8 cellular contexts compared by ENCODE assay signal in the genomic region with DNA sequence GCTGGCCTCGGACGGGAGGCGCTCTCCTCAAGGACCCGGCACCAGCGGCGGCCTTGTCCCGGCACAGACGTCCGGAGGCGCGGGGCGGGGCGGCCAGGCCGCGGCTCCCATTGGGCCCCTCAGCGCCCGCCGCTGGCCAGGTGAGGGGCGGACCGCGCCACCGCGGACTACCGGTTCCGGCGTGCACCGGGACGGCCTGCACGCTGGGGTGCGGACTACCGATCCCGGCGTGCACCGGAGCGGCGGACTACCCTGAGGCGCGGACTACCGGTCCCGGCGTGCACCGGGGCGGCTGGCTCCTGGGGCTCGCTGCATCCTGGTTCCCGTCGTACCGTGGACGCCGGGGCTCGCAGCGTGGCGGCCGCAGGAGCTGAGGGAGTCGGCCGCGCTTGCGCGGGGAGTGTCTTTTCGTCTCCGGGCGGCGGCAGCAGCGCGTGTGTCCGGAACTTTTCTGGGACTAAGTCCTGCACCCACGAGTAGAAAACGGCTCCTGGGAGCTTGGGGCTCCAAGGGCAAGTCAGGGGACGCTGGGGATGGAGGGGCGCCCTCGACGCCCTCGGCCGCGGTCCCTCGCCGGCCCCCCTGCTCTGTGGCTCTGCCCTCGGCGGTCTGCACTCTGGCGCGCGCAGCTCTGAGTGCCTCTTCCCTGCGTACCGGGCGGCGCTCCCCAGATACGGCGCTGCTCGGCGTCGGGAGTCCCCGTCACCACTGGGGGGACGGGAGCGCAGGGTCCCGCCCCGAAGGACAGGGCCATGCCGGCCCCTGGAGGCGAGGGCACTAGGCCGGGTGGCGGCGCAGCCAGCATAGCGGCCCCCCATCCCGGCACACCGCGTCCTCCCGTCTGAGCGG. TPM values are rescaled to one million over a fixed set of nuclear protein-coding genes. Genes with fewer than 3 reads are reported as not detected.
A peak's percentile ranks its signal among the peaks of the same experiment; 100 is the strongest.
DNase-seq lines count a peak whose midpoint lies in the region; ATAC-seq and TF ChIP-seq lines count a peak whose summit lies in the region.

A gene (minus strand): TSS at position 86 of the 849 bp plus-strand sequence. CDS start 206 bp downstream, outside the sequence.

- H3K4me1 ChIP-seq in cardiac muscle cell (ENCODE audit: low read depth) = peaks cover 5% of the 10 kb centered on the region

- peak within 1 kb of the TSS; percentile 65 for H3K27ac Mint-ChIP-seq in activated naive CD8-positive, alpha-beta T cell treated with anti-CD3 and anti-CD28 coated beads, Interleukin-2, amount 50 U/mL, for 24 hours
- H3K27ac Mint-ChIP-seq in type B pancreatic cell = peak within 1 kb of the TSS; percentile 61

- no peaks in the 10 kb centered on the region for H3K36me3 ChIP-seq in cardiac muscle cell

- peak; percentile 90 for ATAC-seq in HG02759 (IDR thresholded peaks at IDR 0.05; ENCODE audit: unreplicated experiment)
- ATAC-seq in activated naive CD8-positive, alpha-beta T cell treated with anti-CD3 and anti-CD28 coated beads, Interleukin-2, amount 50 U/mL, for 24 hours = peak; percentile 96

- no peaks in the 10 kb centered on the region for H3K9me3 ChIP-seq in cardiac muscle cell (ENCODE audit: low read depth)

- no peaks in the 10 kb centered on the region for H3K9me3 Mint-ChIP-seq in activated naive CD8-positive, alpha-beta T cell treated with anti-CD3 and anti-CD28 coated beads, Interleukin-2, amount 50 U/mL, for 24 hours
- H3K9me3 Mint-ChIP-seq in type B pancreatic cell = no peaks in the 10 kb centered on the region

- TF ChIP-seq CTCF in GM12872 (IDR thresholded peaks at IDR 0.05; ENCODE audit: insufficient read depth, low read depth, low read length) (peak; percentile 25; the same call in 1 of the 3 replicates), cardiac muscle cell (IDR thresholded peaks at IDR 0.05; ENCODE audit: low read depth, low read length) (no peak), type B pancreatic cell (conservative IDR thresholded peaks at IDR 0.05) (peak; percentile 49)

- no peaks in the 10 kb centered on the region for H3K27me3 Mint-ChIP-seq in activated naive CD8-positive, alpha-beta T cell treated with anti-CD3 and anti-CD28 coated beads, Interleukin-2, amount 50 U/mL, for 24 hours
- no peaks in the 10 kb centered on the region for H3K27me3 Mint-ChIP-seq in type B pancreatic cell

- peak within 1 kb of the TSS; percentile 86 for H3K4me3 ChIP-seq in cardiac muscle cell

- peak within 1 kb of the TSS; percentile 57 for H3K27ac ChIP-seq in cardiac muscle cell

- peaks cover 9% of the 10 kb centered on the region for H3K36me3 Mint-ChIP-seq in activated naive CD8-positive, alpha-beta T cell treated with anti-CD3 and anti-CD28 coated beads, Interleukin-2, amount 50 U/mL, for 24 hours (ENCODE audit: low read depth)
- H3K36me3 Mint-ChIP-seq in type B pancreatic cell = no peaks in the 10 kb centered on the region

- H3K27me3 ChIP-seq in cardiac muscle cell = peaks cover 4% of the 10 kb centered on the region

- H3K4me3 Mint-ChIP-seq in activated naive CD8-positive, alpha-beta T cell treated with anti-CD3 and anti-CD28 coated beads, Interleukin-2, amount 50 U/mL, for 24 hours = peak within 1 kb of the TSS; percentile 85
- peak within 1 kb of the TSS; percentile 86 for H3K4me3 Mint-ChIP-seq in type B pancreatic cell

- peaks cover 37% of the 10 kb centered on the region for H3K4me1 Mint-ChIP-seq in activated naive CD8-positive, alpha-beta T cell treated with anti-CD3 and anti-CD28 coated beads, Interleukin-2, amount 50 U/mL, for 24 hours
- peaks cover 27% of the 10 kb centered on the region for H3K4me1 Mint-ChIP-seq in type B pancreatic cell (ENCODE audit: unreplicated experiment)

- DNase-seq in NCI-H128 (lab: John Stamatoyannopoulos, UW; ENCODE audit: unreplicated experiment) = peak; percentile 73
- peak; percentile 67 to 89 for DNase-seq in SW 1271 (lab: John Stamatoyannopoulos, UW)
- DNase-seq in activated naive CD8-positive, alpha-beta T cell treated with anti-CD3 and anti-CD28 coated beads, Interleukin-2, amount 50 U/mL, for 24 hours = peak; percentile 93
- peak; percentile 96 to 98 for DNase-seq in cardiac muscle cell (ENCODE audit: low read depth in 1 of 2, low spot score in 1 of 2)
- peak; percentile 88 for DNase-seq in pons (ENCODE audit: low spot score)
- DNase-seq in type B pancreatic cell (ENCODE audit: extremely low spot score, unreplicated experiment) = peak; percentile 98

RNA-seq across cellular contexts. Expression of the gene that starts here (rescaled TPM):
- 53.3 and 61.5 TPM in 2 replicates for total RNA-seq in cardiac muscle cell
- 22.5 and 23.3 TPM in 2 replicates for polyA plus RNA-seq in cardiac muscle cell
- 61.1 and 64.3 TPM in 2 replicates for total RNA-seq in type B pancreatic cell (ENCODE audit: low replicate concordance)

Comparison
In these comparisons a context has a peak if more than half of its experiments do, and no peak if none do; other contexts are left out.
1. Peak in every context shown above with its lines: DNase-seq, ATAC-seq, H3K4me3 ChIP-seq and H3K27ac ChIP-seq.